21 cellular contexts compared by ENCODE assay signal in genomic region chr14:93268406-93268805, GRCh38.
DNase-seq lines count a peak whose midpoint lies in the region; ATAC-seq, FAIRE-seq and TF ChIP-seq lines count a peak whose summit lies in the region.
"Had no signal": no experiment of that assay in that cellular context is flagged by ENCODE, and none has a peak within 500 bp of the region (broad histone marks: within the 10 kb centered on the region; RNA-seq: fewer than 3 reads in every experiment).

No MANE protein-coding gene starts in this region.

- 91% methylated on average over 1 of the region's 1 CpG for WGBS in A549 (ENCODE audit: missing lambda C conversion rate)

- TF ChIP-seq CTCF in A549 (IDR thresholded peaks at IDR 0.05) (no peak), D721Med (IDR thresholded peaks at IDR 0.05; ENCODE audit: insufficient read depth, missing control alignments) (no peak)

- peak overlapping the region; percentile 43 for H3K27ac Mint-ChIP-seq in T-helper 17 cell
- H3K27ac Mint-ChIP-seq in central memory CD8-positive, alpha-beta T cell (ENCODE audit: low read depth) = peak overlapping the region; percentile 56
- H3K27ac Mint-ChIP-seq in memory B cell = peak overlapping the region; percentile 56

- no peak for TF ChIP-seq RAD21 in A549 (conservative IDR thresholded peaks at IDR 0.05 in 1 of 2, IDR thresholded peaks at IDR 0.05 in 1 of 2)

- peaks cover 25% of the 10 kb centered on the region for H3K4me1 Mint-ChIP-seq in T-helper 17 cell
- H3K4me1 Mint-ChIP-seq in central memory CD8-positive, alpha-beta T cell = peaks cover 29% of the 10 kb centered on the region
- H3K4me1 Mint-ChIP-seq in memory B cell = peaks cover 15% of the 10 kb centered on the region

- ATAC-seq in A549 (no peak), T-helper 17 cell (no peak), memory B cell (ENCODE audit: low read depth) (no peak)
- no peak for ATAC-seq in central memory CD8-positive, alpha-beta T cell (replicated peaks; ENCODE audit: extremely low read depth, poor library complexity, severe bottlenecking)
- ATAC-seq: GM12878 had no signal

- FAIRE-seq in A549 (lab: Jason Lieb, UNC) = no peak
- FAIRE-seq in D721Med (lab: Jason Lieb, UNC) = no peak
- FAIRE-seq: GM12878, GM19239, H1 had no signal

- no peaks in the 10 kb centered on the region for H3K9me3 Mint-ChIP-seq in central memory CD8-positive, alpha-beta T cell
- no peaks in the 10 kb centered on the region for H3K9me3 Mint-ChIP-seq in memory B cell

- H3K27me3 Mint-ChIP-seq in T-helper 17 cell (no peaks in the 10 kb centered on the region), memory B cell (no peaks in the 10 kb centered on the region)
- no peaks in the 10 kb centered on the region for H3K27me3 Mint-ChIP-seq in central memory CD8-positive, alpha-beta T cell
- H3K27me3 Mint-ChIP-seq: CD4-positive, alpha-beta memory T cell had no signal

- POLR2A ChIA-PET in A549 (lab: Yijun Ruan, JAX) = interaction anchor here (0.7 kb wide), 1 partner anchor 322 kb away, joined by 8 read pairs; no protein-coding TSS in a partner anchor

- no peak overlapping the region for H3K27ac ChIP-seq in A549

- H3K4me3 Mint-ChIP-seq in T-helper 17 cell (no peak overlapping the region), memory B cell (no peak overlapping the region)
- H3K4me3 Mint-ChIP-seq in central memory CD8-positive, alpha-beta T cell = no peak overlapping the region
- H3K4me3 Mint-ChIP-seq: CD4-positive, alpha-beta memory T cell had no signal

- no peak for TF ChIP-seq POLR2A in A549 (IDR thresholded peaks at IDR 0.05; ENCODE audit: low read length)

- DNase-seq in A549 (ENCODE audit: low read depth in 1 of 2, low spot score in 1 of 2) (no peak), T-helper 17 cell (no peak), memory B cell (ENCODE audit: low spot score in 2 of 2) (no peak), NCI-H748 (lab: John Stamatoyannopoulos, UW; ENCODE audit: unreplicated experiment) (no peak), D721Med (ENCODE audit: insufficient read length, low spot score) (no peak)
- DNase-seq in central memory CD8-positive, alpha-beta T cell (ENCODE audit: low spot score in 2 of 2) = no peak
- DNase-seq in stimulated activated CD4-positive, alpha-beta T cell treated with anti-CD3 and anti-CD28 coated beads, Interleukin-2, amount 100 ng/mL, for 24 hours = no peak
- DNase-seq: 8988T; C1 segment of cervical spinal cord; CD4-positive, alpha-beta memory T cell; COR-L47; DMS 273 treated with DMSO at 0.1 percent for 48 hours; DMS79; EL; GDM1; GM23248; H7; HCEC 1CT had no signal

- no peaks in the 10 kb centered on the region for H3K9me3 ChIP-seq in A549
- no peaks in the 10 kb centered on the region for H3K9me3 ChIP-seq in T-helper 17 cell (ENCODE audit: control insufficient read depth, low read length, poor library complexity, severe bottlenecking)

- H3K4me2 ChIP-seq in A549 = peak overlapping the region; percentile 71

- no peak for TF ChIP-seq EP300 in A549 (IDR thresholded peaks at IDR 0.05)

- H3K36me3 Mint-ChIP-seq in T-helper 17 cell (ENCODE audit: low read depth) (peaks cover 10% of the 10 kb centered on the region), memory B cell (peaks cover 15% of the 10 kb centered on the region)
- H3K36me3 Mint-ChIP-seq in central memory CD8-positive, alpha-beta T cell (ENCODE audit: insufficient read depth) = peaks cover 5% of the 10 kb centered on the region

- CTCF ChIA-PET in A549 (lab: Yijun Ruan, JAX) = interaction anchor here (0.6 kb wide), 1 partner anchor 453 kb away, joined by 3 read pairs; no protein-coding TSS in a partner anchor

- no peak overlapping the region for H3K4me3 ChIP-seq in A549
- H3K4me3 ChIP-seq: GM12878, GM23248 had no signal

- peaks cover 38% of the 10 kb centered on the region for H3K4me1 ChIP-seq in A549

TF ChIP-seq in A549, 52 proteins besides CTCF, POLR2A, EP300 and RAD21:
- TF ChIP-seq HDAC2 (IDR thresholded peaks at IDR 0.05) (peak; percentile 80), POLR2AphosphoS2 (conservative IDR thresholded peaks at IDR 0.05; ENCODE audit: low read length) (no peak), HOXA7 (CRISPR knock-in tag; IDR thresholded peaks at IDR 0.05) (no peak), NR3C1 (IDR thresholded peaks at IDR 0.05) (no peak), RFX5 (IDR thresholded peaks at IDR 0.05) (no peak), RARB (CRISPR knock-in tag; IDR thresholded peaks at IDR 0.05) (no peak), SMC3 (IDR thresholded peaks at IDR 0.05) (no peak), ZNF302 (CRISPR knock-in tag; IDR thresholded peaks at IDR 0.05) (no peak), BHLHE40 (IDR thresholded peaks at IDR 0.05; ENCODE audit: low read depth, low read length) (no peak), HOXB13 (CRISPR knock-in tag; IDR thresholded peaks at IDR 0.05; ENCODE audit: low read depth) (no peak), KDM5A (IDR thresholded peaks at IDR 0.05) (no peak), ATOH8 (CRISPR knock-in tag; IDR thresholded peaks at IDR 0.05; ENCODE audit: low read depth) (no peak), USF2 (IDR thresholded peaks at IDR 0.05) (no peak), EHF (CRISPR knock-in tag; IDR thresholded peaks at IDR 0.05) (no peak), TP53 (CRISPR knock-in tag; IDR thresholded peaks at IDR 0.05) (no peak), PBX3 (IDR thresholded peaks at IDR 0.05) (no peak), MYC (IDR thresholded peaks at IDR 0.05; ENCODE audit: borderline replicate concordance, low read length) (no peak), SREBF2 (IDR thresholded peaks at IDR 0.05) (no peak), NPAS2 (CRISPR knock-in tag; IDR thresholded peaks at IDR 0.05; ENCODE audit: borderline replicate concordance) (no peak), RCOR1 (IDR thresholded peaks at IDR 0.05; ENCODE audit: low read depth, low read length) (no peak), GATA3 (IDR thresholded peaks at IDR 0.05; ENCODE audit: borderline replicate concordance) (no peak), HOXB5 (CRISPR knock-in tag; IDR thresholded peaks at IDR 0.05) (no peak), KDM1A (IDR thresholded peaks at IDR 0.05; ENCODE audit: low read depth) (peak; percentile 72; the same call in 1 of the 2 replicates), CHD4 (IDR thresholded peaks at IDR 0.05; ENCODE audit: borderline replicate concordance) (0 out of 2 replicates have a peak, but pooled peaks have one; percentile 44), CHD2 (IDR thresholded peaks at IDR 0.05; ENCODE audit: low read length, partially characterized antibody) (no peak)
